ENCODE assay signal across 9 cellular contexts in the genomic region with DNA sequence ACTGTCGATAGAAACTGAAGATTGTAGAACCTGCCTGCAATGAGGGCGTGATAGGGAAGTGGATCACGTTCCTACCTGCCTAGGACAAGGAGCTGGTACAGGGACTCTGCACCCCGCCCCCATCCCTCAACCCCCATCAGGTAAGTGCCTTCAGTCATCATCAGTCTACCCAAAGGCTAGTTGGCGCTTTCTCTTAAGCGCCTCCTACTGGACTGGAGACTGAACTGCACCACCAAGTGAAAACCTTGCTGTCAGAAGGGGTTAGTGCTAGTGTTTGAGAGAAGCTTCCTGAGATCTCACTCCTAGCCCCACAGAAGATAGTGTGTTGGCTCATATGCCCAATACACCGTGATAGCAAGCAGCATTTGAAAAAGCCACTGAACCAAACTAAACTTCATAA.
DNase-seq lines count a peak whose midpoint lies in the region; ATAC-seq, FAIRE-seq and TF ChIP-seq lines count a peak whose summit lies in the region.
"Had no signal": no experiment of that assay in that cellular context is flagged by ENCODE, and none has a peak within 500 bp of the region (broad histone marks: within the 10 kb centered on the region; RNA-seq: fewer than 3 reads in every experiment).

No MANE protein-coding gene starts in this region.

- no peaks in the 10 kb centered on the region for H3K27me3 ChIP-seq in suprapubic skin

- peaks cover 6% of the 10 kb centered on the region for H3K9me3 ChIP-seq in suprapubic skin

- DNase-seq in GM13977 (ENCODE audit: low spot score) (peak; percentile 6), LNCaP clone FGC (ENCODE audit: low read depth) (no peak), iPS DF 4.7 (ENCODE audit: extremely low read depth, low spot score) (peak; percentile 25), suprapubic skin (ENCODE audit: low spot score in 2 of 2) (no peak), NCI-H1436 treated with DMSO at 0.1 percent for 48 hours (lab: John Stamatoyannopoulos, UW) (no peak), G401 (ENCODE audit: low spot score) (no peak), GM12892 (ENCODE audit: insufficient read length) (no peak)
- DNase-seq: activated T-cell treated with anti-CD3 and anti-CD28 coated beads, Interleukin-2, amount 50 U/mL, for 24 hours had no signal

- WGBS in suprapubic skin, result 49% methylated on average over 7 of the region's 7 CpGs

- no peak overlapping the region for H3K27ac ChIP-seq in suprapubic skin

- H3K4me1 ChIP-seq in suprapubic skin, result no peaks in the 10 kb centered on the region

- no peaks in the 10 kb centered on the region for H3K36me3 ChIP-seq in suprapubic skin

- peak; percentile 73 for ATAC-seq in GM21528 (IDR thresholded peaks at IDR 0.05; ENCODE audit: low FRiP score, unreplicated experiment)

- TF ChIP-seq CTCF in GM13977 (IDR thresholded peaks at IDR 0.05; ENCODE audit: extremely low read depth, insufficient read depth, missing control alignments) (peak; percentile 67), LNCaP clone FGC (IDR thresholded peaks at IDR 0.05; ENCODE audit: control insufficient read depth, extremely low read depth, insufficient read depth) (peak; percentile 70), suprapubic skin (IDR thresholded peaks at IDR 0.05) (no peak)

- TF ChIP-seq POLR2A in suprapubic skin (IDR thresholded peaks at IDR 0.05) (no peak), GM12892 (IDR thresholded peaks at IDR 0.05; ENCODE audit: low read depth, low read length) (no peak)

- in situ Hi-C loops in GM13977 (cut with MboI; ENCODE audit: low pct_unique_long_range_greater_than_20kb, low sequenced_read_pairs, unreplicated experiment) (no loop called here), G401 (cut with HindIII; ENCODE audit: low sequenced_read_pairs) (no loop called here)

- no peak for FAIRE-seq in GM12892 (lab: Jason Lieb, UNC)

- no peak overlapping the region for H3K4me3 ChIP-seq in LNCaP clone FGC (ENCODE audit: low read depth, low read length)
- no peak overlapping the region for H3K4me3 ChIP-seq in suprapubic skin

- no peak for TF ChIP-seq EP300 in suprapubic skin (IDR thresholded peaks at IDR 0.05)

Comparison
In these comparisons a context has a peak if more than half of its experiments do, and no peak if none do; other contexts are left out.
1. DNase-seq: peak in GM13977 (single experiment) and iPS DF 4.7 (single experiment); none in LNCaP clone FGC (single experiment), suprapubic skin (0 of 2), NCI-H1436 treated with DMSO at 0.1 percent for 48 hours (single experiment), G401 (single experiment) and GM12892 (single experiment).
2. CTCF ChIP-seq: peak in GM13977 (single experiment) and LNCaP clone FGC (single experiment); none in suprapubic skin (0 of 2).